In the genomic region with DNA sequence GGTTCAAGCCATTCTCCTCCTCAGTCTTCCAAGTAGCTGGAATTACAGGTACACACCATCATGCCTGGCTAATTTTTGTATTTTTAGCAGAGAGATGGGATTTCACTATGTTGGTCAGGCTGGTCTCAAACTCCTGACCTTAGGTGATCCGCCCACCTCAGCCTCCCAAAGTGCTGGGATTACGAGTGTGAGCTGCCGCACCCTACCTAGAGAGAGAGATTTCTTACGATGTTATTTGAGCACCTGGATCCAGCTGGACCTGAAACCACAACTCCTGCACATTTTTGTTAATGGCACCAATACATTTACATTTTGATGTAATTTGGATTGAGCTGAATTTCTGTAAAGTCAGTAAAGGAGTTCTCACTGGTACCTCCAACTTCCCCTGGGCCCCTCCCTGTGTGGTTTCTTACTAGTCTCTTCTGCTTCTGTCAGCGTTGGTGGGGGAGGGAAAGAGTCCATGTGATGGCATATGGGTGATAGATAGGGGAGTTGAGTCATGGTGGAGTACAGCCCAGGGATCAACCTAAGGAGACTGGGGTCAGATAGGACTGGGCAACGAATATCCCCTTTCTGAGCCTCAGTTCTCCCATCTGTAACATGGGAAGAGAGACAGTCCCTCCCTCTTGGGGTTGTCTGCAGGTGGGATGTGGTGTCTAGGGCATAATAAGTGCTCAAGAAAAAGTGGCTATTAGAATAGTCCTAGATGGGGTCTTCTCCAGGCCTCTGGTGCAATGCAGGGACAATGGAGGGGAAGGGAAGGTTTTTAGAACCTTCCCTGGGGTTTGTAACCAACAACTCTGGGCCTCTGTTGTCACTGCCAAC, we compare ENCODE assay signal across 2 cellular contexts.
TF ChIP-seq lines count a peak whose summit lies in the region.

No MANE protein-coding gene starts in this region.

TF ChIP-seq in IMR-90, 13 proteins besides CTCF, POLR2A, EP300 and RAD21 (continued from another document):
- TF ChIP-seq SMC3 (IDR thresholded peaks at IDR 0.05; ENCODE audit: low read depth, low read length) = no peak
- TF ChIP-seq BHLHE40 (IDR thresholded peaks at IDR 0.05; ENCODE audit: low read depth, low read length) = no peak
- no peak for TF ChIP-seq MAZ (IDR thresholded peaks at IDR 0.05; ENCODE audit: borderline replicate concordance, low read depth, low read length)
- no peak for TF ChIP-seq MXI1 (IDR thresholded peaks at IDR 0.05; ENCODE audit: borderline replicate concordance, low read depth, low read length)
- no peak for TF ChIP-seq MAFK (IDR thresholded peaks at IDR 0.05; ENCODE audit: low read depth, low read length)
- no peak for TF ChIP-seq FOS (IDR thresholded peaks at IDR 0.05; ENCODE audit: low read depth, low read length)
- no peak for TF ChIP-seq RCOR1 (IDR thresholded peaks at IDR 0.05; ENCODE audit: insufficient replicate concordance, low read length)
TF ChIP-seq in IMR-90: peak in this region for 0.

TF ChIP-seq in GM23338, 12 proteins besides CTCF, POLR2A, EP300 and RAD21 (continued from another document):
- TF ChIP-seq, protein P1, sequence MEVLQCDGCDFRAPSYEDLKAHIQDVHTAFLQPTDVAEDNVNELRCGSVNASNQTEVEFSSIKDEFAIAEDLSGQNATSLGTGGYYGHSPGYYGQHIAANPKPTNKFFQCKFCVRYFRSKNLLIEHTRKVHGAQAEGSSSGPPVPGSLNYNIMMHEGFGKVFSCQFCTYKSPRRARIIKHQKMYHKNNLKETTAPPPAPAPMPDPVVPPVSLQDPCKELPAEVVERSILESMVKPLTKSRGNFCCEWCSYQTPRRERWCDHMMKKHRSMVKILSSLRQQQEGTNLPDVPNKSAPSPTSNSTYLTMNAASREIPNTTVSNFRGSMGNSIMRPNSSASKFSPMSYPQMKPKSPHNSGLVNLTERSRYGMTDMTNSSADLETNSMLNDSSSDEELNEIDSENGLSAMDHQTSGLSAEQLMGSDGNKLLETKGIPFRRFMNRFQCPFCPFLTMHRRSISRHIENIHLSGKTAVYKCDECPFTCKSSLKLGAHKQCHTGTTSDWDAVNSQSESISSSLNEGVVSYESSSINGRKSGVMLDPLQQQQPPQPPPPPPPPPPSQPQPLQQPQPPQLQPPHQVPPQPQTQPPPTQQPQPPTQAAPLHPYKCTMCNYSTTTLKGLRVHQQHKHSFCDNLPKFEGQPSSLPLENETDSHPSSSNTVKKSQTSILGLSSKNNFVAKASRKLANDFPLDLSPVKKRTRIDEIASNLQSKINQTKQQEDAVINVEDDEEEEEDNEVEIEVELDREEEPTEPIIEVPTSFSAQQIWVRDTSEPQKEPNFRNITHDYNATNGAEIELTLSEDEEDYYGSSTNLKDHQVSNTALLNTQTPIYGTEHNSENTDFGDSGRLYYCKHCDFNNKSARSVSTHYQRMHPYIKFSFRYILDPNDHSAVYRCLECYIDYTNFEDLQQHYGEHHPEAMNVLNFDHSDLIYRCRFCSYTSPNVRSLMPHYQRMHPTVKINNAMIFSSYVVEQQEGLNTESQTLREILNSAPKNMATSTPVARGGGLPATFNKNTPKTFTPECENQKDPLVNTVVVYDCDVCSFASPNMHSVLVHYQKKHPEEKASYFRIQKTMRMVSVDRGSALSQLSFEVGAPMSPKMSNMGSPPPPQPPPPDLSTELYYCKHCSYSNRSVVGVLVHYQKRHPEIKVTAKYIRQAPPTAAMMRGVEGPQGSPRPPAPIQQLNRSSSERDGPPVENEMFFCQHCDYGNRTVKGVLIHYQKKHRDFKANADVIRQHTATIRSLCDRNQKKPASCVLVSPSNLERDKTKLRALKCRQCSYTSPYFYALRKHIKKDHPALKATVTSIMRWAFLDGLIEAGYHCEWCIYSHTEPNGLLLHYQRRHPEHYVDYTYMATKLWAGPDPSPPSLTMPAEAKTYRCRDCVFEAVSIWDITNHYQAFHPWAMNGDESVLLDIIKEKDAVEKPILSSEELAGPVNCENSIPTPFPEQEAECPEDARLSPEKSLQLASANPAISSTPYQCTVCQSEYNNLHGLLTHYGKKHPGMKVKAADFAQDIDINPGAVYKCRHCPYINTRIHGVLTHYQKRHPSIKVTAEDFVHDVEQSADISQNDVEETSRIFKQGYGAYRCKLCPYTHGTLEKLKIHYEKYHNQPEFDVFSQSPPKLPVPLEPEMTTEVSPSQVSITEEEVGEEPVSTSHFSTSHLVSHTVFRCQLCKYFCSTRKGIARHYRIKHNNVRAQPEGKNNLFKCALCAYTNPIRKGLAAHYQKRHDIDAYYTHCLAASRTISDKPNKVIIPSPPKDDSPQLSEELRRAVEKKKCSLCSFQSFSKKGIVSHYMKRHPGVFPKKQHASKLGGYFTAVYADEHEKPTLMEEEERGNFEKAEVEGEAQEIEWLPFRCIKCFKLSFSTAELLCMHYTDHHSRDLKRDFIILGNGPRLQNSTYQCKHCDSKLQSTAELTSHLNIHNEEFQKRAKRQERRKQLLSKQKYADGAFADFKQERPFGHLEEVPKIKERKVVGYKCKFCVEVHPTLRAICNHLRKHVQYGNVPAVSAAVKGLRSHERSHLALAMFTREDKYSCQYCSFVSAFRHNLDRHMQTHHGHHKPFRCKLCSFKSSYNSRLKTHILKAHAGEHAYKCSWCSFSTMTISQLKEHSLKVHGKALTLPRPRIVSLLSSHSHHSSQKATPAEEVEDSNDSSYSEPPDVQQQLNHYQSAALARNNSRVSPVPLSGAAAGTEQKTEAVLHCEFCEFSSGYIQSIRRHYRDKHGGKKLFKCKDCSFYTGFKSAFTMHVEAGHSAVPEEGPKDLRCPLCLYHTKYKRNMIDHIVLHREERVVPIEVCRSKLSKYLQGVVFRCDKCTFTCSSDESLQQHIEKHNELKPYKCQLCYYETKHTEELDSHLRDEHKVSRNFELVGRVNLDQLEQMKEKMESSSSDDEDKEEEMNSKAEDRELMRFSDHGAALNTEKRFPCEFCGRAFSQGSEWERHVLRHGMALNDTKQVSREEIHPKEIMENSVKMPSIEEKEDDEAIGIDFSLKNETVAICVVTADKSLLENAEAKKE (CRISPR knock-in tag; IDR thresholded peaks at IDR 0.05) = no peak
- TF ChIP-seq EZH2 (IDR thresholded peaks at IDR 0.05; ENCODE audit: low read depth, unreplicated experiment) = no peak
